In genomic region chr18:48023334-48024008, GRCh38 we compare ENCODE assay signal across 9 cellular contexts.
DNase-seq lines count a peak whose midpoint lies in the region; ATAC-seq and TF ChIP-seq lines count a peak whose summit lies in the region.
"Had no signal": no experiment of that assay in that cellular context is flagged by ENCODE, and none has a peak within 500 bp of the region (broad histone marks: within the 10 kb centered on the region; RNA-seq: fewer than 3 reads in every experiment).

No MANE protein-coding gene starts in this region.

- H3K36me3 ChIP-seq in prostate gland: no peaks in the 10 kb centered on the region

- no peaks in the 10 kb centered on the region for H3K4me1 ChIP-seq in prostate gland (replicated peaks)
- H3K4me1 ChIP-seq: Caco-2 had no signal

- WGBS in prostate gland: 22% methylated on average over 9 of the region's 9 CpGs

- H3K9me3 ChIP-seq in prostate gland: no peaks in the 10 kb centered on the region
- H3K9me3 ChIP-seq: Caco-2 had no signal

- H3K4me1 Mint-ChIP-seq in activated CD4-positive, alpha-beta T cell treated with anti-CD3 and anti-CD28 coated beads for 36 hours: peaks cover 3% of the 10 kb centered on the region

- TF ChIP-seq POLR2A in prostate gland (IDR thresholded peaks at IDR 0.05): no peak

- no peak overlapping the region for H3K27ac Mint-ChIP-seq in activated CD4-positive, alpha-beta T cell treated with anti-CD3 and anti-CD28 coated beads for 36 hours

- DNase-seq in activated CD4-positive, alpha-beta T cell treated with anti-CD3 and anti-CD28 coated beads for 36 hours: peak; percentile 47
- DNase-seq in activated CD4-positive, alpha-beta T cell treated with anti-CD3 and anti-CD28 coated beads for 1 hour: no peak
- DNase-seq in MV-4-11 (lab: John Stamatoyannopoulos, UW) (peak; percentile 28), fibroblast of pulmonary artery (ENCODE audit: low read depth) (peak; percentile 80), prostate gland (ENCODE audit: low spot score) (peak; percentile 66), dedifferentiated amniotic fluid mesenchymal stem cell (ENCODE audit: extremely low spot score) (no peak)

- no peak overlapping the region for H3K4me3 ChIP-seq in fibroblast of pulmonary artery (replicated peaks; ENCODE audit: low read depth, low read length)
- H3K4me3 ChIP-seq in prostate gland: no peak overlapping the region

- no peak overlapping the region for H3K27ac ChIP-seq in prostate gland

- TF ChIP-seq CTCF in fibroblast of pulmonary artery (IDR thresholded peaks at IDR 0.05; ENCODE audit: low read length, missing control alignments) (peak; percentile 54), prostate gland (IDR thresholded peaks at IDR 0.05) (peak in 2 of 4 experiments; percentile 49 to 63)

- CTCF ChIA-PET in activated CD4-positive, alpha-beta T cell treated with anti-CD3 and anti-CD28 coated beads for 36 hours (lab: Charles Lee): interaction anchor here (1.0 to 1.6 kb wide), 2 partner anchors 249 to 253 kb away, joined by 3 read pairs; no protein-coding TSS in a partner anchor

- H3K27me3 Mint-ChIP-seq in activated CD4-positive, alpha-beta T cell treated with anti-CD3 and anti-CD28 coated beads for 36 hours: peaks cover 11% of the 10 kb centered on the region

- no peaks in the 10 kb centered on the region for H3K9me3 Mint-ChIP-seq in activated CD4-positive, alpha-beta T cell treated with anti-CD3 and anti-CD28 coated beads for 36 hours (ENCODE audit: low read depth)

- peaks cover 6% of the 10 kb centered on the region for H3K27me3 ChIP-seq in prostate gland (replicated peaks; ENCODE audit: insufficient read depth)

- ATAC-seq in activated CD4-positive, alpha-beta T cell treated with anti-CD3 and anti-CD28 coated beads for 36 hours: no peak
- ATAC-seq in SK-N-SH treated with all-trans-retinoic acid at 6 μM for 48 hours (peak; percentile 73), HG02981 (IDR thresholded peaks at IDR 0.05; ENCODE audit: unreplicated experiment) (no peak)

- H3K4me3 Mint-ChIP-seq in activated CD4-positive, alpha-beta T cell treated with anti-CD3 and anti-CD28 coated beads for 36 hours: no peak overlapping the region

- POLR2A ChIA-PET in activated CD4-positive, alpha-beta T cell treated with anti-CD3 and anti-CD28 coated beads for 36 hours (lab: Charles Lee): no interaction called here

- H3K36me3 Mint-ChIP-seq in activated CD4-positive, alpha-beta T cell treated with anti-CD3 and anti-CD28 coated beads for 36 hours (ENCODE audit: low read depth): no peaks in the 10 kb centered on the region

- intact Hi-C loops in activated CD4-positive, alpha-beta T cell treated with anti-CD3 and anti-CD28 coated beads for 36 hours (cut with DNase I, micrococcal nuclease): loop anchor here (2.0 to 5.0 kb wide), 2 partner anchors 423 to 424 kb away; no protein-coding TSS in a partner anchor
- intact Hi-C loops in prostate gland (cut with DNase I): loop anchor here (5.0 kb wide), 1 partner anchor 251 kb away; no protein-coding TSS in a partner anchor

TF ChIP-seq in SK-N-SH treated with all-trans-retinoic acid at 6 μM for 48 hours, 23 proteins besides CTCF, POLR2A, EP300 and RAD21:
- peak; percentile 33; the same call in 1 of the 2 replicates for TF ChIP-seq ZFP3 (CRISPR knock-in tag; IDR thresholded peaks at IDR 0.05)
- TF ChIP-seq, protein P1, sequence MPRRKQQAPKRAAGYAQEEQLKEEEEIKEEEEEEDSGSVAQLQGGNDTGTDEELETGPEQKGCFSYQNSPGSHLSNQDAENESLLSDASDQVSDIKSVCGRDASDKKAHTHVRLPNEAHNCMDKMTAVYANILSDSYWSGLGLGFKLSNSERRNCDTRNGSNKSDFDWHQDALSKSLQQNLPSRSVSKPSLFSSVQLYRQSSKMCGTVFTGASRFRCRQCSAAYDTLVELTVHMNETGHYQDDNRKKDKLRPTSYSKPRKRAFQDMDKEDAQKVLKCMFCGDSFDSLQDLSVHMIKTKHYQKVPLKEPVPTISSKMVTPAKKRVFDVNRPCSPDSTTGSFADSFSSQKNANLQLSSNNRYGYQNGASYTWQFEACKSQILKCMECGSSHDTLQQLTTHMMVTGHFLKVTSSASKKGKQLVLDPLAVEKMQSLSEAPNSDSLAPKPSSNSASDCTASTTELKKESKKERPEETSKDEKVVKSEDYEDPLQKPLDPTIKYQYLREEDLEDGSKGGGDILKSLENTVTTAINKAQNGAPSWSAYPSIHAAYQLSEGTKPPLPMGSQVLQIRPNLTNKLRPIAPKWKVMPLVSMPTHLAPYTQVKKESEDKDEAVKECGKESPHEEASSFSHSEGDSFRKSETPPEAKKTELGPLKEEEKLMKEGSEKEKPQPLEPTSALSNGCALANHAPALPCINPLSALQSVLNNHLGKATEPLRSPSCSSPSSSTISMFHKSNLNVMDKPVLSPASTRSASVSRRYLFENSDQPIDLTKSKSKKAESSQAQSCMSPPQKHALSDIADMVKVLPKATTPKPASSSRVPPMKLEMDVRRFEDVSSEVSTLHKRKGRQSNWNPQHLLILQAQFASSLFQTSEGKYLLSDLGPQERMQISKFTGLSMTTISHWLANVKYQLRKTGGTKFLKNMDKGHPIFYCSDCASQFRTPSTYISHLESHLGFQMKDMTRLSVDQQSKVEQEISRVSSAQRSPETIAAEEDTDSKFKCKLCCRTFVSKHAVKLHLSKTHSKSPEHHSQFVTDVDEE (CRISPR knock-in tag; IDR thresholded peaks at IDR 0.05): peak; percentile 35; the same call in 1 of the 2 replicates
- TF ChIP-seq ARNTL (CRISPR knock-in tag; IDR thresholded peaks at IDR 0.05; ENCODE audit: borderline replicate concordance, low read depth): no peak
- TF ChIP-seq CREB5 (CRISPR knock-in tag; IDR thresholded peaks at IDR 0.05; ENCODE audit: low read depth): 0 out of 2 replicates have a peak, but pooled peaks have one; percentile 40
- TF ChIP-seq ISL1 (CRISPR knock-in tag; IDR thresholded peaks at IDR 0.05): 0 out of 2 replicates have a peak, but pooled peaks have one; percentile 26
- no peak for TF ChIP-seq ZFP30 (CRISPR knock-in tag; IDR thresholded peaks at IDR 0.05)
- TF ChIP-seq ZC3H10 (CRISPR knock-in tag; IDR thresholded peaks at IDR 0.05): no peak
- no peak for TF ChIP-seq SNAI2 (CRISPR knock-in tag; IDR thresholded peaks at IDR 0.05)

Comparison
In these comparisons a context has a peak if more than half of its experiments do, and no peak if none do; other contexts are left out.
1. DNase-seq: peak in activated CD4-positive, alpha-beta T cell treated with anti-CD3 and anti-CD28 coated beads for 36 hours (single experiment), MV-4-11 (single experiment), fibroblast of pulmonary artery (single experiment) and prostate gland (single experiment); none in activated CD4-positive, alpha-beta T cell treated with anti-CD3 and anti-CD28 coated beads for 1 hour (single experiment) and dedifferentiated amniotic fluid mesenchymal stem cell (single experiment).